8 cellular contexts compared by ENCODE assay signal in the genomic region with DNA sequence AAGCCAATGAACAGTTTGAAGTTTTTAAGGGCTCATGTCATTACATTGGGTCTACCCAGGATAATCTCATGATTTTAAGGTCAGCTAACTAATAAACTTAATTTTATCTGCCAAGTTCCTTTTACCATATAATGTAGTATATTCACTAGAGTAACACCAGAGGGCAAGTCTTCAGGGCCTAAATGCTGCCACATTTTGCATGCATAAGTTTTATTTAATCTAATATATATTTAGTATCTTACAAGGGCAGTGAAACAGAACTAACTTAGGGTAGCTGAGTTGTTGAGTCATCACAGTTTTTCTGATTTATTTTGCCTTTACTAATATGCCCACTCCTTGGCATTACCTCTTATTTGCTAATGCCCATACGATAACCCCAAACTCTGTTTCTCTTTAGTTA.
"Had no signal": no experiment of that assay in that cellular context is flagged by ENCODE, and none has a peak within 500 bp of the region (broad histone marks: within the 10 kb centered on the region; RNA-seq: fewer than 3 reads in every experiment).

No MANE protein-coding gene starts in this region.

- FAIRE-seq: H1, H54, HepG2 had no signal

- H3K4me2 ChIP-seq: GM23338 had no signal

- H3K27ac Mint-ChIP-seq: GM23338, H9 had no signal

- H2AFZ ChIP-seq: GM23338 had no signal

- H3K27ac ChIP-seq: HL-60 had no signal

- H3K27me3 Mint-ChIP-seq: IgD-negative memory B cell had no signal

- H3K4me3 Mint-ChIP-seq: GM23338, H9, IgD-negative memory B cell had no signal

- H3K9me3 Mint-ChIP-seq: IgD-negative memory B cell had no signal

- ATAC-seq: GM23338, HepG2 had no signal

- H3K4me3 ChIP-seq: GM23338 had no signal

- DNase-seq: H9, HCEC 1CT had no signal
